ENCODE assay signal across 8 cellular contexts in the genomic region with DNA sequence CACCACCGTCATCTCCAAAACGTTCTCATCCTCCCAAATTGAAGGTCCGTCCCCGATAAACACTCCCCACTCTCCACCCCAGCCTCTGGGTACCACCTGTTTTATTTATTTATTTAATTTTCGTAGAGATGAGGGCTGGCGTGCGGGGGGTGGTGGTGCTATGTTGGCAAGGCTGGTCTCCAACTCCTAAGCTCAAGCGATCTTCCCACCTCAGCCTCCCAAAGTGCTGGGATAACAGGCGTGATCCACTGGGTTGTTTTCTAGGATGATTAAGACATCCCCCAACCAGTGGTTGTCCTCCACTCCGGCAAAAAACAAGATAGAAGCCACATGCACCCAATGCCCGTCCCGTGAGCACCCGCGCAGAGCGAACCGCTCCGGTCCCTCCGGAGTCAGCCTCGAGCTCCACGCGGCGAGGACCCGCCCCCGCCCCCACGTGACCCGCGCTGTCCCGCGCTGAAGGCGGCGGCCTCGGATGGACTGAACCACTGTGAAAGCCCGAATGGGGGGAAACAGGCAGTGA. TPM values are rescaled to one million over a fixed set of nuclear protein-coding genes. Genes with fewer than 3 reads are reported as not detected.
A peak's percentile ranks its signal among the peaks of the same experiment; 100 is the strongest.
DNase-seq lines count a peak whose midpoint lies in the region; ATAC-seq and TF ChIP-seq lines count a peak whose summit lies in the region.

No MANE protein-coding gene starts in this region.

- peak overlapping the region; percentile 79 for H3K4me3 Mint-ChIP-seq in activated naive CD4-positive, alpha-beta T cell treated with anti-CD3 and anti-CD28 coated beads, Interleukin-2, amount 10 ng/mL, durations not matched to agents 7 days and 5 days
- H3K4me3 Mint-ChIP-seq in type B pancreatic cell, result peak overlapping the region; percentile 99

- H3K9ac ChIP-seq in HUES48 (ENCODE audit: low read depth, low read length), result peak overlapping the region; percentile 100
- peak overlapping the region; percentile 95 for H3K9ac ChIP-seq in parathyroid adenoma

- DNase-seq in Daoy (ENCODE audit: low read depth) (peak; percentile 96), RWPE1 (ENCODE audit: low spot score) (peak; percentile 98), head of caudate nucleus (peak; percentile 83 to 96 (median 92)), type B pancreatic cell (ENCODE audit: extremely low spot score, unreplicated experiment) (peak; percentile 92)
- peak; percentile 93 for DNase-seq in activated naive CD4-positive, alpha-beta T cell treated with anti-CD3 and anti-CD28 coated beads, Interleukin-2, amount 10 ng/mL, durations not matched to agents 7 days and 5 days

- no peaks in the 10 kb centered on the region for H3K9me3 ChIP-seq in HUES48 (ENCODE audit: control insufficient read depth, insufficient read depth, low read length)
- H3K9me3 ChIP-seq in parathyroid adenoma (ENCODE audit: control insufficient read depth, low read length), result no peaks in the 10 kb centered on the region

- peaks cover 7% of the 10 kb centered on the region for H3K36me3 Mint-ChIP-seq in activated naive CD4-positive, alpha-beta T cell treated with anti-CD3 and anti-CD28 coated beads, Interleukin-2, amount 10 ng/mL, durations not matched to agents 7 days and 5 days
- peaks cover 9% of the 10 kb centered on the region for H3K36me3 Mint-ChIP-seq in type B pancreatic cell

- H3K4me1 Mint-ChIP-seq in activated naive CD4-positive, alpha-beta T cell treated with anti-CD3 and anti-CD28 coated beads, Interleukin-2, amount 10 ng/mL, durations not matched to agents 7 days and 5 days, result peaks cover 28% of the 10 kb centered on the region
- H3K4me1 Mint-ChIP-seq in type B pancreatic cell (ENCODE audit: unreplicated experiment), result peaks cover 13% of the 10 kb centered on the region

- H3K27ac ChIP-seq in HUES48 (ENCODE audit: low read depth, low read length), result peak overlapping the region; percentile 99
- peak overlapping the region; percentile 94 for H3K27ac ChIP-seq in RWPE1
- peak overlapping the region; percentile 98 for H3K27ac ChIP-seq in parathyroid adenoma

- TF ChIP-seq CTCF in RWPE1 (conservative IDR thresholded peaks at IDR 0.05; ENCODE audit: low read depth), result no peak
- TF ChIP-seq CTCF in parathyroid adenoma (IDR thresholded peaks at IDR 0.05), result no peak
- no peak for TF ChIP-seq CTCF in type B pancreatic cell (conservative IDR thresholded peaks at IDR 0.05)

- no peaks in the 10 kb centered on the region; the same call in 1 of the 2 replicates for H3K4me1 ChIP-seq in HUES48 (ENCODE audit: control insufficient read depth, insufficient read depth, low read length)
- H3K4me1 ChIP-seq in parathyroid adenoma, result peaks cover 6% of the 10 kb centered on the region

- no peaks in the 10 kb centered on the region for H3K27me3 Mint-ChIP-seq in activated naive CD4-positive, alpha-beta T cell treated with anti-CD3 and anti-CD28 coated beads, Interleukin-2, amount 10 ng/mL, durations not matched to agents 7 days and 5 days
- peaks cover 3% of the 10 kb centered on the region for H3K27me3 Mint-ChIP-seq in type B pancreatic cell

- peak overlapping the region; percentile 98 for H3K27ac Mint-ChIP-seq in activated naive CD4-positive, alpha-beta T cell treated with anti-CD3 and anti-CD28 coated beads, Interleukin-2, amount 10 ng/mL, durations not matched to agents 7 days and 5 days
- peak overlapping the region; percentile 100 for H3K27ac Mint-ChIP-seq in type B pancreatic cell

- ATAC-seq in GM21390 (IDR thresholded peaks at IDR 0.05; ENCODE audit: unreplicated experiment), result peak; percentile 55

- POLR2A ChIA-PET in RWPE1 (lab: Yijun Ruan, JAX; ENCODE audit: low non-redundant PET), result interaction anchor here (0.6 kb wide), 1 partner anchor 120 kb away, joined by 3 read pairs; no protein-coding TSS in a partner anchor

- no peaks in the 10 kb centered on the region for H3K9me3 Mint-ChIP-seq in activated naive CD4-positive, alpha-beta T cell treated with anti-CD3 and anti-CD28 coated beads, Interleukin-2, amount 10 ng/mL, durations not matched to agents 7 days and 5 days
- no peaks in the 10 kb centered on the region for H3K9me3 Mint-ChIP-seq in type B pancreatic cell

- H3K27me3 ChIP-seq in HUES48 (ENCODE audit: control insufficient read depth, insufficient read depth, low read length), result no peaks in the 10 kb centered on the region
- H3K27me3 ChIP-seq in parathyroid adenoma (ENCODE audit: control insufficient read depth, insufficient read depth, low read length), result no peaks in the 10 kb centered on the region

- H3K79me2 ChIP-seq in parathyroid adenoma, result peaks cover 35% of the 10 kb centered on the region

- intact Hi-C loops in head of caudate nucleus (cut with DNase I), result loop anchor here (10.0 kb wide), 3 partner anchors 109 to 779 kb away; partner anchors contain the start of genes MRM2, NUDT1 and PSMG3

- peaks cover 31% of the 10 kb centered on the region for H3K36me3 ChIP-seq in HUES48 (ENCODE audit: control insufficient read depth, insufficient read depth, low read length)
- no peaks in the 10 kb centered on the region for H3K36me3 ChIP-seq in parathyroid adenoma (ENCODE audit: control insufficient read depth, insufficient read depth, low read length)

- peak overlapping the region; percentile 99 for H2AFZ ChIP-seq in parathyroid adenoma

- CTCF ChIA-PET in RWPE1 (lab: Yijun Ruan, JAX), result interaction anchor here (1.0 kb wide), 1 partner anchor 30 kb away, joined by 4 read pairs; no protein-coding TSS in a partner anchor
- CTCF ChIA-PET in activated naive CD4-positive, alpha-beta T cell treated with anti-CD3 and anti-CD28 coated beads, Interleukin-2, amount 10 ng/mL, durations not matched to agents 7 days and 5 days (lab: Charles Lee), result interaction anchor here (1.2 to 1.9 kb wide), 4 partner anchors 49 to 196 kb away, joined by 3 to 6 read pairs (median 4); partner anchors contain the start of gene CHST12

- peak overlapping the region; percentile 98 for H3K4me2 ChIP-seq in parathyroid adenoma (ENCODE audit: low read length)

- H3K4me3 ChIP-seq in HUES48 (ENCODE audit: low read depth, low read length), result peak overlapping the region; percentile 92
- peak overlapping the region; percentile 85 for H3K4me3 ChIP-seq in parathyroid adenoma (ENCODE audit: low read depth, low read length)

RNA-seq across cellular contexts. Expression of gene EIF3B, which starts 0.9 kb away (rescaled TPM):
- 334 and 348 TPM in 2 replicates for total RNA-seq in Daoy (2014; rRNA removed; shearing (Covaris generic))
- 178 and 183 TPM in 2 replicates for total RNA-seq in type B pancreatic cell (ENCODE audit: low replicate concordance)

RNA-seq across cellular contexts. Expression of gene SNX8, which starts 39.5 kb away (rescaled TPM):
- total RNA-seq in Daoy (2014; rRNA removed; shearing (Covaris generic)), result 10.3 and 20.6 TPM in 2 replicates
- 29.1 and 40.6 TPM in 2 replicates for total RNA-seq in type B pancreatic cell (ENCODE audit: low replicate concordance)

RNA-seq across cellular contexts. Expression of gene CHST12, which starts 49.7 kb away (rescaled TPM):
- 6.3 and 7.6 TPM in 2 replicates for total RNA-seq in Daoy (2014; rRNA removed; shearing (Covaris generic))
- total RNA-seq in type B pancreatic cell (ENCODE audit: low replicate concordance), result 17.6 and 22.4 TPM in 2 replicates

Comparison
In these comparisons a context has a peak if more than half of its experiments do, and no peak if none do; other contexts are left out.
1. Peak in every context shown above with its lines: DNase-seq, ATAC-seq, H3K4me3 ChIP-seq and H3K27ac ChIP-seq.